1 cellular context compared by ENCODE assay signal in genomic region chr11:88175707-88176066, GRCh38.
TF ChIP-seq lines count a peak whose summit lies in the region.

No MANE protein-coding gene starts in this region.

TF ChIP-seq in GM23338, 12 proteins besides CTCF, POLR2A, EP300 and RAD21 (continued from another document):
- no peak for TF ChIP-seq STAT1 (IDR thresholded peaks at IDR 0.05; ENCODE audit: unreplicated experiment)
- no peak for TF ChIP-seq ETS1 (IDR thresholded peaks at IDR 0.05)
- no peak for TF ChIP-seq REST (IDR thresholded peaks at IDR 0.05; ENCODE audit: unreplicated experiment)
